ENCODE assay signal across 15 cellular contexts in the genomic region with DNA sequence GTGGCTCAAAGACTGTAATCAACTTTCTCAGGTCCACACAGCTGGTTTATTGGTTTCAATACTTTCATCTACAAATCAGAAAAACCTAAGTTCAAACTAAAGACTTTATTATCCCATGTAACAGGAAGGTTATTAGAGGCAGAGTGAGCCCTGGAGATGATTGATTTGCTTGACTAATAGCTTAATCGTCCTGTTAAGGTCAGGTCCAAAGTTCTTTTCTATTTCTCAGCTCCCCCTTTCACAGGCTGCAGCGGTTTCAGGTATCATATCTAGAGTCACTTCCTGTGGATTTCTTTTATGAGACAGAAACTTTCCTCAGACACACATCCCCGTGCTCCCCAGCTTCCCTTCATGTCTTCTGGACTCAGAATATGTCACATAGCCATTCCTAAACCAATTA.
DNase-seq lines count a peak whose midpoint lies in the region; ATAC-seq, FAIRE-seq and TF ChIP-seq lines count a peak whose summit lies in the region.
"Had no signal": no experiment of that assay in that cellular context is flagged by ENCODE, and none has a peak within 500 bp of the region (broad histone marks: within the 10 kb centered on the region; RNA-seq: fewer than 3 reads in every experiment).

No MANE protein-coding gene starts in this region.

- H3K4me3 ChIP-seq in HepG2 (replicated peaks in 1 of 3; ENCODE audit: insufficient read depth in 1 of 3, low read depth in 2 of 3, low read length in 3 of 3) (no peak overlapping the region), right lobe of liver (no peak overlapping the region), PC-3 (ENCODE audit: low read length) (no peak overlapping the region), esophagus muscularis mucosa (no peak overlapping the region)

- H3K9ac ChIP-seq in HepG2 (ENCODE audit: insufficient read depth, low read depth, low read length) (no peak overlapping the region), PC-3 (ENCODE audit: low read length) (no peak overlapping the region)

- ATAC-seq in HepG2 (no peak), right lobe of liver (no peak), PC-3 (no peak)
- ATAC-seq: CD8-positive, alpha-beta T cell had no signal

- H2AFZ ChIP-seq in HepG2 (ENCODE audit: low read length) (no peak overlapping the region), PC-3 (ENCODE audit: low read length) (no peak overlapping the region)

- H4K20me1 ChIP-seq in HepG2 (ENCODE audit: insufficient read depth, low read length) (no peaks in the 10 kb centered on the region), PC-3 (ENCODE audit: low read length) (no peaks in the 10 kb centered on the region)

- H3K9me3 ChIP-seq in HepG2 (ENCODE audit: low read length): no peaks in the 10 kb centered on the region
- H3K9me3 ChIP-seq in right lobe of liver: no peaks in the 10 kb centered on the region
- no peaks in the 10 kb centered on the region for H3K9me3 ChIP-seq in PC-3 (ENCODE audit: low read length)
- H3K9me3 ChIP-seq in esophagus muscularis mucosa: no peaks in the 10 kb centered on the region

- H3K9me2 ChIP-seq in PC-3 (replicated peaks; ENCODE audit: low read length): no peaks in the 10 kb centered on the region

- peak; percentile 17 for DNase-seq in HepG2 (ENCODE audit: low spot score)
- DNase-seq in right lobe of liver: no peak
- peak; percentile 23 for DNase-seq in PC-3
- DNase-seq in mucosa of gallbladder (ENCODE audit: low spot score): peak; percentile 52
- no peak for DNase-seq in activated naive CD4-positive, alpha-beta T cell (lab: John Stamatoyannopoulos, UW)
- no peak for DNase-seq in esophagus muscularis mucosa (ENCODE audit: extremely low spot score)
- DNase-seq in NCI-H1105 treated with DMSO at 0.1 percent for 48 hours (lab: John Stamatoyannopoulos, UW): no peak
- no peak for DNase-seq in activated gamma-delta T cell treated with Interleukin-2 at 50 U/mL for 16 hours
- DNase-seq: CD8-positive, alpha-beta T cell; COR-L47; HCEC 1CT had no signal

- CTCF ChIA-PET in HepG2 (lab: Yijun Ruan, JAX; ENCODE audit: low intra/inter-chr PET ratio, low total read pairs) (no interaction called here), PC-3 (lab: Charles Lee) (interaction anchor here (0.6 kb wide), 1 partner anchor 33 kb away, joined by 3 read pairs; no protein-coding TSS in a partner anchor)

- TF ChIP-seq CTCF in HepG2 (CRISPR knock-in tag; IDR thresholded peaks at IDR 0.05) (no peak), right lobe of liver (IDR thresholded peaks at IDR 0.05) (no peak), PC-3 (conservative IDR thresholded peaks at IDR 0.05; ENCODE audit: low read depth, low read length) (no peak), esophagus muscularis mucosa (IDR thresholded peaks at IDR 0.05) (no peak)

- TF ChIP-seq RAD21 in HepG2 (CRISPR knock-in tag; IDR thresholded peaks at IDR 0.05): no peak

- no peak overlapping the region for H3K27ac ChIP-seq in HepG2 (ENCODE audit: extremely low read length, insufficient read depth, low read length)
- H3K27ac ChIP-seq in right lobe of liver: no peak overlapping the region
- no peak overlapping the region for H3K27ac ChIP-seq in PC-3 (ENCODE audit: low read length)
- no peak overlapping the region for H3K27ac ChIP-seq in esophagus muscularis mucosa (replicated peaks in 1 of 4)
- H3K27ac ChIP-seq: 22Rv1 had no signal

- BruUV-seq in HepG2 (replicated peaks; lab: Mats Ljungman, UMichigan): no TSS peak
- BruUV-seq in PC-3 (replicated peaks; lab: Mats Ljungman, UMichigan): no TSS peak

- POLR2A ChIA-PET in HepG2 (lab: Yijun Ruan, JAX) (no interaction called here), PC-3 (lab: Charles Lee; ENCODE audit: unreplicated experiment) (no interaction called here)

- H3K4me1 ChIP-seq in HepG2 (ENCODE audit: insufficient read depth, low read length): peaks cover 8% of the 10 kb centered on the region
- H3K4me1 ChIP-seq in right lobe of liver: no peaks in the 10 kb centered on the region
- H3K4me1 ChIP-seq in PC-3 (ENCODE audit: insufficient read depth, low read length): no peaks in the 10 kb centered on the region; the same call in 1 of the 2 replicates
- H3K4me1 ChIP-seq in esophagus muscularis mucosa: no peaks in the 10 kb centered on the region

- intact Hi-C loops in HepG2 (cut with micrococcal nuclease; ENCODE audit: unreplicated experiment) (no loop called here), right lobe of liver (cut with DNase I) (no loop called here), PC-3 (cut with micrococcal nuclease) (no loop called here), esophagus muscularis mucosa (cut with DNase I) (no loop called here)

- in situ Hi-C loops in HepG2 (cut with HindIII; ENCODE audit: extremely low pct_ligation_motif_present, low pct_unique_long_range_greater_than_20kb): no loop called here

- TF ChIP-seq POLR2A in HepG2 (IDR thresholded peaks at IDR 0.05; ENCODE audit: insufficient read depth in 1 of 2, low read depth in 2 of 2, low read length in 2 of 2): no peak
- TF ChIP-seq POLR2A in right lobe of liver (IDR thresholded peaks at IDR 0.05): no peak
- TF ChIP-seq POLR2A in esophagus muscularis mucosa (IDR thresholded peaks at IDR 0.05; ENCODE audit: low read depth): no peak

- FAIRE-seq in HepG2 (lab: Jason Lieb, UNC): no peak
- FAIRE-seq: GM18507, GM19239, HTR-8/SVneo had no signal

- H3K27me3 ChIP-seq in HepG2 (ENCODE audit: control insufficient read depth in 1 of 2, insufficient read depth in 2 of 2, low read length in 2 of 2): no peaks in the 10 kb centered on the region
- H3K27me3 ChIP-seq in right lobe of liver: no peaks in the 10 kb centered on the region
- no peaks in the 10 kb centered on the region for H3K27me3 ChIP-seq in PC-3 (ENCODE audit: low read length)
- no peaks in the 10 kb centered on the region for H3K27me3 ChIP-seq in esophagus muscularis mucosa

- H3K79me2 ChIP-seq in HepG2 (ENCODE audit: insufficient read depth, low read length) (no peaks in the 10 kb centered on the region), PC-3 (ENCODE audit: low read length) (no peaks in the 10 kb centered on the region)

- 28% methylated on average over 3 of the region's 3 CpGs for WGBS in HepG2 (ENCODE audit: low lambda C conversion rate)
- 44% methylated on average over 3 of the region's 3 CpGs for WGBS in right lobe of liver (ENCODE audit: insufficient coverage, low coverage, low lambda C conversion rate, missing lambda C conversion rate)
- 69% methylated on average over 3 of the region's 3 CpGs for WGBS in esophagus muscularis mucosa

- TF ChIP-seq EP300 in HepG2 (IDR thresholded peaks at IDR 0.05; ENCODE audit: low read depth in 2 of 2, low read length in 2 of 2): no peak
- no peak for TF ChIP-seq EP300 in HepG2 (CRISPR knock-in tag; IDR thresholded peaks at IDR 0.05; ENCODE audit: borderline replicate concordance)
- no peak for TF ChIP-seq EP300 in esophagus muscularis mucosa (IDR thresholded peaks at IDR 0.05)

- H3K36me3 ChIP-seq in HepG2 (replicated peaks in 1 of 2; ENCODE audit: control insufficient read depth in 1 of 2, insufficient read depth in 2 of 2, low read length in 2 of 2) (no peaks in the 10 kb centered on the region), right lobe of liver (no peaks in the 10 kb centered on the region), PC-3 (ENCODE audit: low read depth, low read length) (no peaks in the 10 kb centered on the region), esophagus muscularis mucosa (no peaks in the 10 kb centered on the region)

- no peak overlapping the region for H3K4me2 ChIP-seq in HepG2 (ENCODE audit: low read depth, low read length)
- H3K4me2 ChIP-seq in PC-3 (ENCODE audit: low read length): no peak overlapping the region

- H3F3A ChIP-seq in PC-3 (ENCODE audit: low read length, unreplicated experiment): no peaks in the 10 kb centered on the region

TF ChIP-seq in HepG2, 621 proteins besides CTCF, POLR2A, EP300 and RAD21:
- TF ChIP-seq HNF4A (CRISPR knock-in tag; IDR thresholded peaks at IDR 0.05) (0 out of 2 replicates have a peak, but pooled peaks have one; percentile 13), ZMAT3 (CRISPR knock-in tag; conservative IDR thresholded peaks at IDR 0.05) (no peak), CENPX (CRISPR knock-in tag; IDR thresholded peaks at IDR 0.05) (no peak), MAX (IDR thresholded peaks at IDR 0.05) (no peak), JUNB (CRISPR knock-in tag; IDR thresholded peaks at IDR 0.05; ENCODE audit: borderline replicate concordance) (no peak), ZNF263 (CRISPR knock-in tag; IDR thresholded peaks at IDR 0.05) (peak; percentile 54; the same call in 1 of the 2 replicates), FOXA3 (CRISPR knock-in tag; IDR thresholded peaks at IDR 0.05) (no peak)

Comparison
In these comparisons a context has a peak if more than half of its experiments do, and no peak if none do; other contexts are left out.
1. DNase-seq: peak in HepG2 (single experiment), PC-3 (single experiment) and mucosa of gallbladder (single experiment); none in right lobe of liver (0 of 3), activated naive CD4-positive, alpha-beta T cell (0 of 4), esophagus muscularis mucosa (single experiment), NCI-H1105 treated with DMSO at 0.1 percent for 48 hours (single experiment) and activated gamma-delta T cell treated with Interleukin-2 at 50 U/mL for 16 hours (single experiment).